Comparison of ENCODE assay signal across 9 cellular contexts in genomic region chr10:3622845-3623621, GRCh38.
DNase-seq lines count a peak whose midpoint lies in the region; ATAC-seq and TF ChIP-seq lines count a peak whose summit lies in the region.
"Had no signal": no experiment of that assay in that cellular context is flagged by ENCODE, and none has a peak within 500 bp of the region (broad histone marks: within the 10 kb centered on the region; RNA-seq: fewer than 3 reads in every experiment).

No MANE protein-coding gene starts in this region.

- ATAC-seq in GM21576 (IDR thresholded peaks at IDR 0.05; ENCODE audit: unreplicated experiment) (peak; percentile 41), lung (ENCODE audit: insufficient read depth, low FRiP score) (no peak)
- ATAC-seq: naive thymus-derived CD4-positive, alpha-beta T cell had no signal

- H3K36me3 ChIP-seq in SJSA1, result no peaks in the 10 kb centered on the region
- no peaks in the 10 kb centered on the region for H3K36me3 ChIP-seq in lung (ENCODE audit: control insufficient read depth in 2 of 2, insufficient read depth in 2 of 2, low read length in 2 of 2)

- H3K9me3 ChIP-seq in SJSA1 (replicated peaks), result no peaks in the 10 kb centered on the region
- peaks cover 4% of the 10 kb centered on the region in 2 donors for H3K9me3 ChIP-seq in lung (ENCODE audit: control insufficient read depth in 2 of 2, insufficient read depth in 1 of 2, low read length in 1 of 2)

- H3K4me1 ChIP-seq in SJSA1 (replicated peaks), result peaks cover 41% of the 10 kb centered on the region
- H3K4me1 ChIP-seq in lung (ENCODE audit: control insufficient read depth in 2 of 2, insufficient read depth in 2 of 2, low read length in 2 of 2), result peaks cover 2 to 6% of the 10 kb centered on the region in 2 donors

- TF ChIP-seq CTCF in lung (IDR thresholded peaks at IDR 0.05; ENCODE audit: control extremely low read depth, extremely low read depth), result no peak

- H3K27me3 ChIP-seq in SJSA1 (replicated peaks) (no peaks in the 10 kb centered on the region), lung (ENCODE audit: control insufficient read depth, insufficient read depth) (no peaks in the 10 kb centered on the region)

- no peak overlapping the region for H3K4me3 ChIP-seq in SJSA1
- no peak overlapping the region for H3K4me3 ChIP-seq in lung

- WGBS in lung, 2 donors, result 77% methylated on average over 3 of the region's 3 CpGs

- DNase-seq in ELR (ENCODE audit: low read depth) (peak; percentile 73), SJSA1 (ENCODE audit: low read depth in 1 of 2, low spot score in 2 of 2) (peak in 1 of 2 experiments; percentile 55), lung (ENCODE audit: low spot score) (no peak), RPMI8226 (no peak), iPS-NIHi7 (ENCODE audit: extremely low spot score) (no peak), DMS153 treated with DMSO at 0.1 percent for 48 hours (lab: John Stamatoyannopoulos, UW; ENCODE audit: unreplicated experiment) (no peak), middle frontal gyrus (ENCODE audit: extremely low spot score, low spot score) (no peak)

- H3K27ac ChIP-seq in SJSA1, result peak overlapping the region; percentile 92
- H3K27ac ChIP-seq in lung (ENCODE audit: low read depth in 1 of 2, low read length in 1 of 2), result peak overlapping the region; percentile 48 to 58
